In the genomic region with DNA sequence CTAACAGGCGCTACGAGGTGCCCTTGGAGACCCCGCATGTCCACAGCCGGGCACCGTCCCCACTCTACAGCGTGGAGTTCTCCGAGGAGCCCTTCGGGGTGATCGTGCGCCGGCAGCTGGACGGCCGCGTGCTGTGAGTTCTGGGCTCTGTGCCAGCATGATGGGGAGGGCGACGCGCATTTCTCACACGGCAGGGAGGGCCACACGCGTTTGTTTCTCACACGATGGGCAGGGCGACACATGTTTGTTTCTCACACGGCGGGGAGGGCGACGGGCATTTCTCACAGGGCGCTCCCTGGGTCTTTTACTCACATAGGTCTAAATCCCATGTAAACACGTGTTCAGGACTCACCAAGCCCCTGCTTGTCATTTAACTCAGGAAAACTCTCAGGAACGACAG, we compare ENCODE assay signal across 1 cellular context.
TF ChIP-seq lines count a peak whose summit lies in the region.

No MANE protein-coding gene starts in this region.

TF ChIP-seq in H1, 55 proteins besides CTCF, POLR2A, EP300 and RAD21 (continued from another document):
- TF ChIP-seq, protein P1, sequence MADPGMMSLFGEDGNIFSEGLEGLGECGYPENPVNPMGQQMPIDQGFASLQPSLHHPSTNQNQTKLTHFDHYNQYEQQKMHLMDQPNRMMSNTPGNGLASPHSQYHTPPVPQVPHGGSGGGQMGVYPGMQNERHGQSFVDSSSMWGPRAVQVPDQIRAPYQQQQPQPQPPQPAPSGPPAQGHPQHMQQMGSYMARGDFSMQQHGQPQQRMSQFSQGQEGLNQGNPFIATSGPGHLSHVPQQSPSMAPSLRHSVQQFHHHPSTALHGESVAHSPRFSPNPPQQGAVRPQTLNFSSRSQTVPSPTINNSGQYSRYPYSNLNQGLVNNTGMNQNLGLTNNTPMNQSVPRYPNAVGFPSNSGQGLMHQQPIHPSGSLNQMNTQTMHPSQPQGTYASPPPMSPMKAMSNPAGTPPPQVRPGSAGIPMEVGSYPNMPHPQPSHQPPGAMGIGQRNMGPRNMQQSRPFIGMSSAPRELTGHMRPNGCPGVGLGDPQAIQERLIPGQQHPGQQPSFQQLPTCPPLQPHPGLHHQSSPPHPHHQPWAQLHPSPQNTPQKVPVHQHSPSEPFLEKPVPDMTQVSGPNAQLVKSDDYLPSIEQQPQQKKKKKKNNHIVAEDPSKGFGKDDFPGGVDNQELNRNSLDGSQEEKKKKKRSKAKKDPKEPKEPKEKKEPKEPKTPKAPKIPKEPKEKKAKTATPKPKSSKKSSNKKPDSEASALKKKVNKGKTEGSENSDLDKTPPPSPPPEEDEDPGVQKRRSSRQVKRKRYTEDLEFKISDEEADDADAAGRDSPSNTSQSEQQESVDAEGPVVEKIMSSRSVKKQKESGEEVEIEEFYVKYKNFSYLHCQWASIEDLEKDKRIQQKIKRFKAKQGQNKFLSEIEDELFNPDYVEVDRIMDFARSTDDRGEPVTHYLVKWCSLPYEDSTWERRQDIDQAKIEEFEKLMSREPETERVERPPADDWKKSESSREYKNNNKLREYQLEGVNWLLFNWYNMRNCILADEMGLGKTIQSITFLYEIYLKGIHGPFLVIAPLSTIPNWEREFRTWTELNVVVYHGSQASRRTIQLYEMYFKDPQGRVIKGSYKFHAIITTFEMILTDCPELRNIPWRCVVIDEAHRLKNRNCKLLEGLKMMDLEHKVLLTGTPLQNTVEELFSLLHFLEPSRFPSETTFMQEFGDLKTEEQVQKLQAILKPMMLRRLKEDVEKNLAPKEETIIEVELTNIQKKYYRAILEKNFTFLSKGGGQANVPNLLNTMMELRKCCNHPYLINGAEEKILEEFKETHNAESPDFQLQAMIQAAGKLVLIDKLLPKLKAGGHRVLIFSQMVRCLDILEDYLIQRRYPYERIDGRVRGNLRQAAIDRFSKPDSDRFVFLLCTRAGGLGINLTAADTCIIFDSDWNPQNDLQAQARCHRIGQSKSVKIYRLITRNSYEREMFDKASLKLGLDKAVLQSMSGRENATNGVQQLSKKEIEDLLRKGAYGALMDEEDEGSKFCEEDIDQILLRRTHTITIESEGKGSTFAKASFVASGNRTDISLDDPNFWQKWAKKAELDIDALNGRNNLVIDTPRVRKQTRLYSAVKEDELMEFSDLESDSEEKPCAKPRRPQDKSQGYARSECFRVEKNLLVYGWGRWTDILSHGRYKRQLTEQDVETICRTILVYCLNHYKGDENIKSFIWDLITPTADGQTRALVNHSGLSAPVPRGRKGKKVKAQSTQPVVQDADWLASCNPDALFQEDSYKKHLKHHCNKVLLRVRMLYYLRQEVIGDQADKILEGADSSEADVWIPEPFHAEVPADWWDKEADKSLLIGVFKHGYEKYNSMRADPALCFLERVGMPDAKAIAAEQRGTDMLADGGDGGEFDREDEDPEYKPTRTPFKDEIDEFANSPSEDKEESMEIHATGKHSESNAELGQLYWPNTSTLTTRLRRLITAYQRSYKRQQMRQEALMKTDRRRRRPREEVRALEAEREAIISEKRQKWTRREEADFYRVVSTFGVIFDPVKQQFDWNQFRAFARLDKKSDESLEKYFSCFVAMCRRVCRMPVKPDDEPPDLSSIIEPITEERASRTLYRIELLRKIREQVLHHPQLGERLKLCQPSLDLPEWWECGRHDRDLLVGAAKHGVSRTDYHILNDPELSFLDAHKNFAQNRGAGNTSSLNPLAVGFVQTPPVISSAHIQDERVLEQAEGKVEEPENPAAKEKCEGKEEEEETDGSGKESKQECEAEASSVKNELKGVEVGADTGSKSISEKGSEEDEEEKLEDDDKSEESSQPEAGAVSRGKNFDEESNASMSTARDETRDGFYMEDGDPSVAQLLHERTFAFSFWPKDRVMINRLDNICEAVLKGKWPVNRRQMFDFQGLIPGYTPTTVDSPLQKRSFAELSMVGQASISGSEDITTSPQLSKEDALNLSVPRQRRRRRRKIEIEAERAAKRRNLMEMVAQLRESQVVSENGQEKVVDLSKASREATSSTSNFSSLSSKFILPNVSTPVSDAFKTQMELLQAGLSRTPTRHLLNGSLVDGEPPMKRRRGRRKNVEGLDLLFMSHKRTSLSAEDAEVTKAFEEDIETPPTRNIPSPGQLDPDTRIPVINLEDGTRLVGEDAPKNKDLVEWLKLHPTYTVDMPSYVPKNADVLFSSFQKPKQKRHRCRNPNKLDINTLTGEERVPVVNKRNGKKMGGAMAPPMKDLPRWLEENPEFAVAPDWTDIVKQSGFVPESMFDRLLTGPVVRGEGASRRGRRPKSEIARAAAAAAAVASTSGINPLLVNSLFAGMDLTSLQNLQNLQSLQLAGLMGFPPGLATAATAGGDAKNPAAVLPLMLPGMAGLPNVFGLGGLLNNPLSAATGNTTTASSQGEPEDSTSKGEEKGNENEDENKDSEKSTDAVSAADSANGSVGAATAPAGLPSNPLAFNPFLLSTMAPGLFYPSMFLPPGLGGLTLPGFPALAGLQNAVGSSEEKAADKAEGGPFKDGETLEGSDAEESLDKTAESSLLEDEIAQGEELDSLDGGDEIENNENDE (IDR thresholded peaks at IDR 0.05; ENCODE audit: insufficient replicate concordance, low read length): no peak
- TF ChIP-seq JUND (IDR thresholded peaks at IDR 0.05; ENCODE audit: low read length): no peak
- no peak for TF ChIP-seq EZH2 (IDR thresholded peaks at IDR 0.05; ENCODE audit: low read depth, low read length, severe bottlenecking)
- no peak for TF ChIP-seq CTBP2 (IDR thresholded peaks at IDR 0.05; ENCODE audit: borderline replicate concordance, insufficient read depth, insufficient read length, low read length)
- TF ChIP-seq YY1 (IDR thresholded peaks at IDR 0.05; ENCODE audit: low read depth, low read length): no peak
